14 cellular contexts compared by ENCODE assay signal in genomic region chr1:114473796-114474195, GRCh38.
"Had no signal": no experiment of that assay in that cellular context is flagged by ENCODE, and none has a peak within 500 bp of the region (broad histone marks: within the 10 kb centered on the region; RNA-seq: fewer than 3 reads in every experiment).

No MANE protein-coding gene starts in this region.

- H3K27ac ChIP-seq: heart left ventricle, pancreas, sigmoid colon, stomach, testis had no signal

- H3K4me3 Mint-ChIP-seq: activated CD8-positive, alpha-beta memory T cell treated with anti-CD3 and anti-CD28 coated beads, Interleukin-2, amount 10 ng/mL, durations not matched to agents 7 days and 5 days; T-helper 2 cell treated with Interferon-gamma antibody and Interleukin-4, amounts not matched to agents 5 μg/mL and 100 μg/mL, for 36 hours had no signal

- H3K9me3 ChIP-seq: pancreas, sigmoid colon, stomach, testis had no signal

- H3K9me3 Mint-ChIP-seq: T-helper 2 cell treated with Interferon-gamma antibody and Interleukin-4, amounts not matched to agents 5 μg/mL and 100 μg/mL, for 36 hours had no signal

- H3K4me3 ChIP-seq: heart left ventricle, lung, pancreas, sigmoid colon, stomach, testis had no signal

- ATAC-seq: activated CD8-positive, alpha-beta memory T cell treated with anti-CD3 and anti-CD28 coated beads, Interleukin-2, amount 10 ng/mL, durations not matched to agents 7 days and 5 days; heart left ventricle; pancreas had no signal

- DNase-seq: activated CD4-positive, CD25-positive, alpha-beta regulatory T cell; activated CD8-positive, alpha-beta memory T cell treated with anti-CD3 and anti-CD28 coated beads, Interleukin-2, amount 10 ng/mL, durations not matched to agents 7 days and 5 days; activated gamma-delta T cell treated with Interleukin-2 at 50 U/mL for 16 hours; activated T-cell treated with anti-CD3 and anti-CD28 coated beads, Interleukin-2, amount 50 U/mL, for 1 hour; cerebellar nuclear complex; effector memory CD4-positive, alpha-beta T cell; foreskin melanocyte; heart left ventricle; pancreas; sigmoid colon; stomach; testis had no signal

- H3K4me1 ChIP-seq: testis had no signal

- H3K27ac Mint-ChIP-seq: activated CD8-positive, alpha-beta memory T cell treated with anti-CD3 and anti-CD28 coated beads, Interleukin-2, amount 10 ng/mL, durations not matched to agents 7 days and 5 days; T-helper 2 cell treated with Interferon-gamma antibody and Interleukin-4, amounts not matched to agents 5 μg/mL and 100 μg/mL, for 36 hours had no signal

- H3K36me3 ChIP-seq: heart left ventricle, pancreas, sigmoid colon, stomach had no signal

- H3K27me3 Mint-ChIP-seq: activated CD8-positive, alpha-beta memory T cell treated with anti-CD3 and anti-CD28 coated beads, Interleukin-2, amount 10 ng/mL, durations not matched to agents 7 days and 5 days had no signal

- H3K27me3 ChIP-seq: heart left ventricle, pancreas, sigmoid colon, stomach, testis had no signal
